In the genomic region with DNA sequence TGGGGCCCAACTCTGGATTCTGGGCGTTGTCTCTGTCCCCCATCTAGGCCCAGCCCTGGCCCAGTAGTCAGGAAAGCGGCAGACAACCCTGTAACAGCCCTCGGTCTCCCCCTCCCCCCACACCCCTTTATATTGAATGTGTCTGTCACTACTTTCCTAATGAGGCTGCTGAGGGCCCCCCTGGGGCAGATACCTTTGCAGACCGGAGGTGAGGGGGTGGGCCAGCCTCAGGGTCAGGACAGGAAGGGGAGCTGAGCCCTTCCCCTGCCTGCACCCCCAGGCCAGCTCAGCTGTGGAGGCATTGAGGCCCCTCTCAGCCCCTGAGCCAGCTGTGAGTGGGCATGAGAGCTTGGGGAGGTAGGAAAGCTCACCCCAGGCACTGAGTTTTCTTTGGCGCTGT, we compare ENCODE assay signal across 13 cellular contexts. TPM values are rescaled to one million over a fixed set of nuclear protein-coding genes. Genes with fewer than 3 reads are reported as not detected.
A peak's percentile ranks its signal among the peaks of the same experiment; 100 is the strongest.
DNase-seq lines count a peak whose midpoint lies in the region; ATAC-seq and TF ChIP-seq lines count a peak whose summit lies in the region.
"Had no signal": no experiment of that assay in that cellular context is flagged by ENCODE, and none has a peak within 500 bp of the region (broad histone marks: within the 10 kb centered on the region; RNA-seq: fewer than 3 reads in every experiment).

No MANE protein-coding gene starts in this region.

- no peak overlapping the region for H3K4me3 ChIP-seq in heart right ventricle
- no peak overlapping the region for H3K4me3 ChIP-seq in endodermal cell (ENCODE audit: low read length)
- no peak overlapping the region for H3K4me3 ChIP-seq in urinary bladder (ENCODE audit: low read depth, low read length)
- H3K4me3 ChIP-seq: cardiac muscle cell had no signal

- H3K27me3 Mint-ChIP-seq in endodermal cell (ENCODE audit: insufficient read depth) (peaks cover 82% of the 10 kb centered on the region), osteocyte (ENCODE audit: unreplicated experiment) (no peaks in the 10 kb centered on the region)
- H3K27me3 Mint-ChIP-seq in effector memory CD8-positive, alpha-beta T cell, result no peaks in the 10 kb centered on the region

- H3K27ac ChIP-seq in heart right ventricle (peak overlapping the region in 9 of 10 donors; percentile 26 to 100 (median 70)), endodermal cell (ENCODE audit: low read depth, low read length) (no peak overlapping the region), urinary bladder (ENCODE audit: low read depth) (peak overlapping the region; percentile 43)
- H3K27ac ChIP-seq: cardiac muscle cell had no signal

- H3K9me3 ChIP-seq in heart right ventricle, result no peaks in the 10 kb centered on the region
- H3K9me3 ChIP-seq in endodermal cell (ENCODE audit: control insufficient read depth, low read length), result no peaks in the 10 kb centered on the region

- H3K27me3 ChIP-seq in heart right ventricle, result peaks cover 0 to 11% (median 0%) of the 10 kb centered on the region in 7 donors
- H3K27me3 ChIP-seq in endodermal cell (ENCODE audit: control insufficient read depth, insufficient read depth, low read length, poor library complexity, severe bottlenecking), result peaks cover 67% of the 10 kb centered on the region

- 61 to 65% methylated on average over 5 of the region's 5 CpGs for WGBS in heart right ventricle, 2 donors
- WGBS in endodermal cell (ENCODE audit: insufficient coverage in 1 of 2, insufficient read length in 1 of 2), 2 experiments, result 39 to 54% methylated on average over 2 to 5 of the region's 5 CpGs
- WGBS in urinary bladder, result 61% methylated on average over 5 of the region's 5 CpGs

- H3K9ac ChIP-seq in endodermal cell (ENCODE audit: extremely low read depth, low read length, poor library complexity, severe bottlenecking), result no peak overlapping the region

- H3K4me1 Mint-ChIP-seq in endodermal cell, result peaks cover 59% of the 10 kb centered on the region
- peaks cover 82% of the 10 kb centered on the region for H3K4me1 Mint-ChIP-seq in osteocyte (ENCODE audit: unreplicated experiment)
- peaks cover 29 to 32% of the 10 kb centered on the region in 2 donors for H3K4me1 Mint-ChIP-seq in effector memory CD8-positive, alpha-beta T cell (ENCODE audit: low read depth in 2 of 2)

- no peak overlapping the region for H3K27ac Mint-ChIP-seq in endodermal cell
- H3K27ac Mint-ChIP-seq in osteocyte (ENCODE audit: unreplicated experiment), result peak overlapping the region; percentile 81
- peak overlapping the region in 1 of 2 donors; percentile 54 for H3K27ac Mint-ChIP-seq in effector memory CD8-positive, alpha-beta T cell
- H3K27ac Mint-ChIP-seq: T-helper 1 cell treated with Interleukin-12 subunit alpha and Interleukin-12 subunit beta and Interleukin-4 antibody, amounts not matched to agents 30 μg/mL and 1 μg/mL, for 36 hours had no signal

- ATAC-seq in heart right ventricle, result no peak
- no peak for ATAC-seq in Right ventricle myocardium inferior
- no peak for ATAC-seq in effector memory CD8-positive, alpha-beta T cell (replicated peaks)
- no peak for ATAC-seq in HG03108 (IDR thresholded peaks at IDR 0.05; ENCODE audit: unreplicated experiment)
- no peak for ATAC-seq in HG03196 (IDR thresholded peaks at IDR 0.05; ENCODE audit: unreplicated experiment)

- DNase-seq in heart right ventricle (no peak), Right ventricle myocardium inferior (ENCODE audit: missing footprints) (no peak), endodermal cell (peak; percentile 83), osteocyte (ENCODE audit: extremely low spot score, unreplicated experiment) (no peak)
- DNase-seq in effector memory CD8-positive, alpha-beta T cell, result no peak
- DNase-seq: activated CD4-positive, alpha-beta T cell treated with anti-CD3 and anti-CD28 coated beads, Interleukin-2, amount 50 U/mL, for 4 hours; activated gamma-delta T cell; DMS79 had no signal

- H3K4me3 Mint-ChIP-seq in endodermal cell, result no peak overlapping the region
- H3K4me3 Mint-ChIP-seq in osteocyte (ENCODE audit: unreplicated experiment), result no peak overlapping the region
- H3K4me3 Mint-ChIP-seq in effector memory CD8-positive, alpha-beta T cell, result no peak overlapping the region
- H3K4me3 Mint-ChIP-seq: T-helper 1 cell treated with Interleukin-12 subunit alpha and Interleukin-12 subunit beta and Interleukin-4 antibody, amounts not matched to agents 30 μg/mL and 1 μg/mL, for 36 hours had no signal

- TF ChIP-seq CTCF in heart right ventricle (IDR thresholded peaks at IDR 0.05), result no peak
- no peak for TF ChIP-seq CTCF in endodermal cell (conservative IDR thresholded peaks at IDR 0.05)
- no peak for TF ChIP-seq CTCF in osteocyte (IDR thresholded peaks at IDR 0.05)

- no peaks in the 10 kb centered on the region for H3K9me3 Mint-ChIP-seq in endodermal cell
- H3K9me3 Mint-ChIP-seq in osteocyte (ENCODE audit: unreplicated experiment), result no peaks in the 10 kb centered on the region
- H3K9me3 Mint-ChIP-seq in effector memory CD8-positive, alpha-beta T cell, result no peaks in the 10 kb centered on the region
- H3K9me3 Mint-ChIP-seq: T-helper 1 cell treated with Interleukin-12 subunit alpha and Interleukin-12 subunit beta and Interleukin-4 antibody, amounts not matched to agents 30 μg/mL and 1 μg/mL, for 36 hours had no signal

- H3K36me3 Mint-ChIP-seq in endodermal cell (ENCODE audit: low read depth) (peaks cover 6% of the 10 kb centered on the region), osteocyte (ENCODE audit: unreplicated experiment) (no peaks in the 10 kb centered on the region)
- H3K36me3 Mint-ChIP-seq in effector memory CD8-positive, alpha-beta T cell (ENCODE audit: insufficient read depth), result peaks cover 34% of the 10 kb centered on the region

- intact Hi-C loops in heart right ventricle (cut with DNase I), result loop anchor here in 1 of 10 donors (5.0 kb wide), 1 partner anchor 44 kb away; no protein-coding TSS in a partner anchor
- intact Hi-C loops in Right ventricle myocardium inferior (cut with DNase I), result loop anchor here (5.0 kb wide), 2 partner anchors 34 to 274 kb away; a partner anchor contains a TSS

- no peaks in the 10 kb centered on the region for H3K36me3 ChIP-seq in heart right ventricle
- H3K36me3 ChIP-seq in endodermal cell (ENCODE audit: control insufficient read depth, insufficient read depth, low read length), result peaks cover 13% of the 10 kb centered on the region
- H3K36me3 ChIP-seq in urinary bladder (ENCODE audit: insufficient read depth), result no peaks in the 10 kb centered on the region
- H3K36me3 ChIP-seq: cardiac muscle cell had no signal

- H3K4me1 ChIP-seq in heart right ventricle (peaks cover 34 to 96% (median 90%) of the 10 kb centered on the region in 9 donors), endodermal cell (ENCODE audit: control insufficient read depth, insufficient read depth, low read length) (peaks cover 29% of the 10 kb centered on the region), urinary bladder (ENCODE audit: insufficient read depth) (peaks cover 2% of the 10 kb centered on the region)

RNA-seq across cellular contexts. Expression of a gene that starts 17.1 kb away (rescaled TPM):
- total RNA-seq in heart right ventricle (10 to 100 TPM; 15.8 to 32.0 (median 20.9) TPM), Right ventricle myocardium inferior (31.9 TPM), endodermal cell (10 to 100 TPM; 35.9 to 42.9 TPM), osteocyte (40.0 and 40.1 TPM in 2 replicates), urinary bladder (17.5 TPM)
- polyA plus RNA-seq in heart right ventricle (10 to 100 TPM; 13.8 to 17.5 TPM), urinary bladder (20.2 TPM)
- 34.4 TPM for polyA plus RNA-seq in endodermal cell (2013, experiment 1 of 2)
- polyA plus RNA-seq in endodermal cell (2013, experiment 2 of 2), result 37.1 TPM
